18 cellular contexts compared by ENCODE assay signal in the genomic region with DNA sequence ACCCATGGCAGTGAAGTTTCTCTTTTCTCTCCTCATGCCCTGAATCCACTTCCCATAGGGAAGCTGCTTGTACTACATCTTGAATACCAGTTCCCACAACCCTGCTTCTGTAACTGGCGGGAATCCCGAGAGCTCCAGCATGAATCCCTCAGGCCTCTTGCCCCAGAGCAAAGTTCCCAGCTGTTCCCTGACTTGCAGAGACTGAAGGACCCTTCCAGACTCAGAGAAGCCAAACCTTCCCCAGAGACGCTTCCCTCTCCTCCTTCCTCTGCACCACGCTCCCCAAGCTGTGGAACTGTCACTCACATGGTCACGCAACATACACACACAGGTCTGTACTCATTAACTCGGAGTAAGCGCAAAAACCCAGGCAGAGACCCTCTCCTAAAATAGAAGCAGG.
"Had no signal": no experiment of that assay in that cellular context is flagged by ENCODE, and none has a peak within 500 bp of the region (broad histone marks: within the 10 kb centered on the region; RNA-seq: fewer than 3 reads in every experiment).

No MANE protein-coding gene starts in this region.

- H3K27ac Mint-ChIP-seq: activated CD4-positive, alpha-beta memory T cell treated with anti-CD3 and anti-CD28 coated beads for 36 hours; activated CD8-positive, alpha-beta memory T cell treated with anti-CD3 and anti-CD28 coated beads, Interleukin-2, amount 10 ng/mL, durations not matched to agents 7 days and 5 days; activated naive CD4-positive, alpha-beta T cell treated with anti-CD3 and anti-CD28 coated beads, Interleukin-2, amount 50 U/mL, for 72 hours; activated T-cell treated with anti-CD3 and anti-CD28 coated beads, Interleukin-2, amount 50 U/mL, for 24 hours; nephron had no signal

- H3K4me1 ChIP-seq: colonic mucosa, psoas muscle had no signal

- DNase-seq: activated CD4-positive, alpha-beta memory T cell treated with anti-CD3 and anti-CD28 coated beads for 36 hours; activated CD4-positive, CD25-positive, alpha-beta regulatory T cell treated with anti-CD3 and anti-CD28 coated beads, Interleukin-2, amount 50 U/mL, for 72 hours; activated CD8-positive, alpha-beta memory T cell treated with anti-CD3 and anti-CD28 coated beads, Interleukin-2, amount 10 ng/mL, durations not matched to agents 7 days and 5 days; activated effector memory CD4-positive, alpha-beta T cell treated with Interleukin-2 at 50 U/mL for 16 hours; activated T-cell treated with anti-CD3 and anti-CD28 coated beads, Interleukin-2, amount 50 U/mL, for 24 hours; central memory CD4-positive, alpha-beta T cell; colonic mucosa; effector CD4-positive, alpha-beta T cell; mesendoderm; stimulated activated naive CD8-positive, alpha-beta T cell treated with anti-CD3 and anti-CD28 coated beads, Interleukin-15, amount 100 ng/mL, for 72 hours; upper lobe of right lung had no signal

- H3K4me3 Mint-ChIP-seq: activated CD4-positive, alpha-beta memory T cell treated with anti-CD3 and anti-CD28 coated beads for 36 hours; activated CD8-positive, alpha-beta memory T cell treated with anti-CD3 and anti-CD28 coated beads, Interleukin-2, amount 10 ng/mL, durations not matched to agents 7 days and 5 days; activated T-cell treated with anti-CD3 and anti-CD28 coated beads, Interleukin-2, amount 50 U/mL, for 24 hours; nephron; stimulated activated naive CD8-positive, alpha-beta T cell treated with anti-CD3 and anti-CD28 coated beads, Interleukin-15, amount 100 ng/mL, for 72 hours had no signal

- H3K27ac ChIP-seq: colonic mucosa, hepatocyte, psoas muscle, SK-N-MC, upper lobe of right lung had no signal

- H3K9me3 ChIP-seq: colonic mucosa, gastroesophageal sphincter, psoas muscle, upper lobe of right lung had no signal

- H3K36me3 ChIP-seq: colonic mucosa had no signal

- ATAC-seq: activated CD8-positive, alpha-beta memory T cell treated with anti-CD3 and anti-CD28 coated beads, Interleukin-2, amount 10 ng/mL, durations not matched to agents 7 days and 5 days; activated naive CD4-positive, alpha-beta T cell treated with anti-CD3 and anti-CD28 coated beads, Interleukin-2, amount 50 U/mL, for 72 hours; gastroesophageal sphincter; psoas muscle; sciatic nerve; stimulated activated naive CD8-positive, alpha-beta T cell treated with anti-CD3 and anti-CD28 coated beads, Interleukin-15, amount 100 ng/mL, for 72 hours; upper lobe of right lung had no signal

- H3K4me1 Mint-ChIP-seq: activated CD8-positive, alpha-beta memory T cell treated with anti-CD3 and anti-CD28 coated beads, Interleukin-2, amount 10 ng/mL, durations not matched to agents 7 days and 5 days had no signal

- H3K4me3 ChIP-seq: colonic mucosa, gastroesophageal sphincter, hepatocyte, psoas muscle, SK-N-MC, upper lobe of right lung had no signal

- H3K4me2 ChIP-seq: hepatocyte had no signal

- H3K27me3 Mint-ChIP-seq: activated CD4-positive, alpha-beta memory T cell treated with anti-CD3 and anti-CD28 coated beads for 36 hours; activated CD8-positive, alpha-beta memory T cell treated with anti-CD3 and anti-CD28 coated beads, Interleukin-2, amount 10 ng/mL, durations not matched to agents 7 days and 5 days; activated T-cell treated with anti-CD3 and anti-CD28 coated beads, Interleukin-2, amount 50 U/mL, for 24 hours; stimulated activated naive CD8-positive, alpha-beta T cell treated with anti-CD3 and anti-CD28 coated beads, Interleukin-15, amount 100 ng/mL, for 72 hours had no signal

- H3K27me3 ChIP-seq: colonic mucosa, gastroesophageal sphincter, hepatocyte, upper lobe of right lung had no signal

- H2AFZ ChIP-seq: hepatocyte had no signal

- H3K9me3 Mint-ChIP-seq: activated CD4-positive, alpha-beta memory T cell treated with anti-CD3 and anti-CD28 coated beads for 36 hours; activated naive CD4-positive, alpha-beta T cell treated with anti-CD3 and anti-CD28 coated beads, Interleukin-2, amount 50 U/mL, for 72 hours; activated T-cell treated with anti-CD3 and anti-CD28 coated beads, Interleukin-2, amount 50 U/mL, for 24 hours; nephron; stimulated activated naive CD8-positive, alpha-beta T cell treated with anti-CD3 and anti-CD28 coated beads, Interleukin-15, amount 100 ng/mL, for 72 hours had no signal
